ENCODE assay signal across 9 cellular contexts in genomic region chr6:14239097-14239496, GRCh38.
"Had no signal": no experiment of that assay in that cellular context is flagged by ENCODE, and none has a peak within 500 bp of the region (broad histone marks: within the 10 kb centered on the region; RNA-seq: fewer than 3 reads in every experiment).

No MANE protein-coding gene starts in this region.

- H3K36me3 ChIP-seq: HAP-1 had no signal

- H3K4me3 Mint-ChIP-seq: GM23338, H9 had no signal

- DNase-seq: GM23248, GOT3, H7, H9, HCEC 1CT had no signal

- H2AFZ ChIP-seq: GM23248, GM23338 had no signal

- H3K9me3 ChIP-seq: HAP-1 had no signal

- H3K4me3 ChIP-seq: GM23248, GM23338, HAP-1 had no signal

- FAIRE-seq: H1, H54 had no signal

- H3K27ac Mint-ChIP-seq: GM23338, H9 had no signal

- H3K27ac ChIP-seq: GM23248 had no signal

- H3K4me2 ChIP-seq: GM23338 had no signal

- H3K4me1 ChIP-seq: HAP-1 had no signal
